Comparison of ENCODE assay signal across 21 cellular contexts in genomic region chr3:146092230-146092629, GRCh38.
DNase-seq lines count a peak whose midpoint lies in the region; ATAC-seq lines count a peak whose summit lies in the region.
"Had no signal": no experiment of that assay in that cellular context is flagged by ENCODE, and none has a peak within 500 bp of the region (broad histone marks: within the 10 kb centered on the region; RNA-seq: fewer than 3 reads in every experiment).

No MANE protein-coding gene starts in this region.

- DNase-seq in AG08396 (ENCODE audit: low spot score) (peak; percentile 17), RPMI7951 (ENCODE audit: low read depth) (peak; percentile 17), midbrain (lab: John Stamatoyannopoulos, UW) (peak; percentile 8), dedifferentiated amniotic fluid mesenchymal stem cell (ENCODE audit: extremely low spot score) (no peak), NCI-H2227 treated with DMSO at 0.1 percent for 48 hours (lab: John Stamatoyannopoulos, UW) (no peak)
- DNase-seq in activated CD8-positive, alpha-beta memory T cell treated with anti-CD3 and anti-CD28 coated beads for 24 hours: no peak
- DNase-seq: activated B cell treated with CpG ODN at 0.5 μM for 24 hours; activated CD8-positive, alpha-beta T cell treated with anti-CD3 and anti-CD28 coated beads, Interleukin-2, amount 10 ng/mL, durations not matched to agents 7 days and 5 days; activated naive CD8-positive, alpha-beta T cell treated with anti-CD3 and anti-CD28 coated beads for 36 hours; DND-41; effector memory CD8-positive, alpha-beta T cell; MG63; NCI-H187; NCI-H446 treated with DMSO at 0.1 percent for 48 hours; retina; SHP77 treated with DMSO at 0.1 percent for 48 hours; T-helper 2 cell had no signal

- ATAC-seq in esophagus mucosa (peak; percentile 75), HG02678 (IDR thresholded peaks at IDR 0.05; ENCODE audit: unreplicated experiment) (no peak)
- ATAC-seq: activated CD8-positive, alpha-beta T cell treated with anti-CD3 and anti-CD28 coated beads, Interleukin-2, amount 10 ng/mL, durations not matched to agents 7 days and 5 days; effector memory CD8-positive, alpha-beta T cell; gastroesophageal sphincter; natural killer cell treated with Interleukin-12 subunit alpha and Interleukin-12 subunit beta and Interleukin-15 and Interleukin-18, amount 100 ng/mL, for 72 hours had no signal

Comparison
In these comparisons a context has a peak if more than half of its experiments do, and no peak if none do; other contexts are left out.
1. DNase-seq: peak in AG08396 (single experiment), RPMI7951 (single experiment) and midbrain (single experiment); none in activated CD8-positive, alpha-beta memory T cell treated with anti-CD3 and anti-CD28 coated beads for 24 hours (single experiment), dedifferentiated amniotic fluid mesenchymal stem cell (single experiment) and NCI-H2227 treated with DMSO at 0.1 percent for 48 hours (single experiment).